ENCODE assay signal across 20 cellular contexts in genomic region chr1:47412437-47412836, GRCh38. TPM values are rescaled to one million over a fixed set of nuclear protein-coding genes. Genes with fewer than 3 reads are reported as not detected.
DNase-seq lines count a peak whose midpoint lies in the region.
"Had no signal": no experiment of that assay in that cellular context is flagged by ENCODE, and none has a peak within 500 bp of the region (broad histone marks: within the 10 kb centered on the region; RNA-seq: fewer than 3 reads in every experiment).

No MANE protein-coding gene starts in this region.

- intact Hi-C loops in activated T-helper 1 cell treated with anti-CD3 and anti-CD28 coated beads, Interleukin-12 subunit alpha, Interleukin-12 subunit beta, Interleukin-2, Interleukin-4 antibody, amounts not matched to agents 30 ng/mL and 10 ng/mL and 1 ng/mL, durations not matched to agents 14 hours and 24 hours and 36 hours (cut with micrococcal nuclease): no loop called here

- H3K14ac ChIP-seq in neuronal stem cell (ENCODE audit: low read length): no peak overlapping the region

- no peak overlapping the region for H3K27ac Mint-ChIP-seq in activated T-helper 1 cell treated with anti-CD3 and anti-CD28 coated beads, Interleukin-12 subunit alpha, Interleukin-12 subunit beta, Interleukin-2, Interleukin-4 antibody, amounts not matched to agents 30 ng/mL and 10 ng/mL and 1 ng/mL, durations not matched to agents 14 hours and 24 hours and 36 hours
- H3K27ac Mint-ChIP-seq: CD4-positive, alpha-beta memory T cell; H9 had no signal

- H3K9me3 ChIP-seq in SJSA1 (replicated peaks) (no peaks in the 10 kb centered on the region), neuronal stem cell (replicated peaks in 1 of 2; ENCODE audit: control insufficient read depth in 2 of 2, insufficient read depth in 1 of 2, low read depth in 1 of 2, low read length in 2 of 2) (peaks cover 0 to under 1% of the 10 kb centered on the region in 2 donors)

- no peak overlapping the region for H2BK5ac ChIP-seq in neuronal stem cell (ENCODE audit: low read length)

- no peak overlapping the region for H3K4me3 Mint-ChIP-seq in activated T-helper 1 cell treated with anti-CD3 and anti-CD28 coated beads, Interleukin-12 subunit alpha, Interleukin-12 subunit beta, Interleukin-2, Interleukin-4 antibody, amounts not matched to agents 30 ng/mL and 10 ng/mL and 1 ng/mL, durations not matched to agents 14 hours and 24 hours and 36 hours
- H3K4me3 Mint-ChIP-seq: CD4-positive, alpha-beta memory T cell; H9 had no signal

- no peak overlapping the region for H4K91ac ChIP-seq in neuronal stem cell (ENCODE audit: low read depth, low read length, poor library complexity)

- H4K8ac ChIP-seq in neuronal stem cell (ENCODE audit: low read depth, low read length): no peak overlapping the region

- H3K27me3 ChIP-seq in H7 (ENCODE audit: control insufficient read depth, insufficient read depth, low read length) (peaks cover 49% of the 10 kb centered on the region), SJSA1 (replicated peaks) (no peaks in the 10 kb centered on the region), neuronal stem cell (ENCODE audit: control insufficient read depth in 3 of 3, insufficient read depth in 3 of 3, low read depth in 1 of 3, low read length in 3 of 3) (peaks cover 20 to 97% (median 37%) of the 10 kb centered on the region in 3 experiments)

- no peaks in the 10 kb centered on the region for H3K79me1 ChIP-seq in neuronal stem cell (ENCODE audit: low read depth, low read length)

- no peak overlapping the region for H2BK120ac ChIP-seq in neuronal stem cell (ENCODE audit: low read depth, low read length)

- no peaks in the 10 kb centered on the region for H3K36me3 Mint-ChIP-seq in activated T-helper 1 cell treated with anti-CD3 and anti-CD28 coated beads, Interleukin-12 subunit alpha, Interleukin-12 subunit beta, Interleukin-2, Interleukin-4 antibody, amounts not matched to agents 30 ng/mL and 10 ng/mL and 1 ng/mL, durations not matched to agents 14 hours and 24 hours and 36 hours (ENCODE audit: low read depth)
- H3K36me3 Mint-ChIP-seq: CD4-positive, alpha-beta memory T cell had no signal

- H2BK12ac ChIP-seq in neuronal stem cell (ENCODE audit: low read length): no peak overlapping the region

- H3K4ac ChIP-seq in neuronal stem cell (ENCODE audit: low read length): no peak overlapping the region

- DNase-seq in H7: peak; percentile 52
- no peak for DNase-seq in SJSA1 (ENCODE audit: low read depth in 1 of 2, low spot score in 2 of 2)
- DNase-seq in ecto neural progenitor cell (ENCODE audit: low spot score): peak; percentile 84
- DNase-seq in neuronal stem cell (ENCODE audit: low spot score): peak; percentile 20
- no peak for DNase-seq in activated T-helper 1 cell treated with anti-CD3 and anti-CD28 coated beads, Interleukin-12 subunit alpha, Interleukin-12 subunit beta, Interleukin-2, Interleukin-4 antibody, amounts not matched to agents 30 ng/mL and 10 ng/mL and 1 ng/mL, durations not matched to agents 14 hours and 24 hours and 36 hours (ENCODE audit: low spot score)
- no peak for DNase-seq in effector CD8-positive, alpha-beta T cell (lab: John Stamatoyannopoulos, UW)
- DNase-seq in dedifferentiated amniotic fluid mesenchymal stem cell (ENCODE audit: extremely low spot score): no peak
- no peak for DNase-seq in LoVo (ENCODE audit: low spot score)
- DNase-seq: C1 segment of cervical spinal cord; Calu3; CD4-positive, alpha-beta memory T cell; COR-L47; DMS53; DMS79 treated with DMSO at 0.1 percent for 48 hours; GM23248; H9 had no signal

- no peak overlapping the region for H3K4me2 ChIP-seq in neuronal stem cell (ENCODE audit: insufficient read depth, low read length, poor library complexity, severe bottlenecking)

- no peaks in the 10 kb centered on the region for H3K4me1 Mint-ChIP-seq in activated T-helper 1 cell treated with anti-CD3 and anti-CD28 coated beads, Interleukin-12 subunit alpha, Interleukin-12 subunit beta, Interleukin-2, Interleukin-4 antibody, amounts not matched to agents 30 ng/mL and 10 ng/mL and 1 ng/mL, durations not matched to agents 14 hours and 24 hours and 36 hours (ENCODE audit: low read depth)

- WGBS in neuronal stem cell (ENCODE audit: extremely low coverage in 2 of 2, insufficient read length in 2 of 2, insufficient replicate concordance in 1 of 2), 2 donors: no CpG with 5 or more reads among the region's 14 CpGs

- no peaks in the 10 kb centered on the region for H3K9me3 Mint-ChIP-seq in activated T-helper 1 cell treated with anti-CD3 and anti-CD28 coated beads, Interleukin-12 subunit alpha, Interleukin-12 subunit beta, Interleukin-2, Interleukin-4 antibody, amounts not matched to agents 30 ng/mL and 10 ng/mL and 1 ng/mL, durations not matched to agents 14 hours and 24 hours and 36 hours
- H3K9me3 Mint-ChIP-seq: CD4-positive, alpha-beta memory T cell had no signal

- peak overlapping the region; percentile 45 for H2BK15ac ChIP-seq in neuronal stem cell (ENCODE audit: low read length)

- H3K9ac ChIP-seq in neuronal stem cell (ENCODE audit: low read depth, low read length, poor library complexity): no peak overlapping the region
- H3K9ac ChIP-seq: GM23248 had no signal

- no peak overlapping the region for H3K23ac ChIP-seq in neuronal stem cell (ENCODE audit: low read depth, low read length, poor library complexity)

- no peak overlapping the region for H2AK5ac ChIP-seq in neuronal stem cell (ENCODE audit: low read depth, low read length)

- H3K36me3 ChIP-seq in H7 (replicated peaks; ENCODE audit: control insufficient read depth, insufficient read depth, low read length) (no peaks in the 10 kb centered on the region), SJSA1 (peaks cover 45% of the 10 kb centered on the region), neuronal stem cell (replicated peaks in 1 of 2; ENCODE audit: control insufficient read depth in 2 of 2, insufficient read depth in 2 of 2, low read length in 2 of 2) (no peaks in the 10 kb centered on the region)

- H3K18ac ChIP-seq in neuronal stem cell (ENCODE audit: low read length): peak overlapping the region; percentile 12

- H3K27me3 Mint-ChIP-seq in activated T-helper 1 cell treated with anti-CD3 and anti-CD28 coated beads, Interleukin-12 subunit alpha, Interleukin-12 subunit beta, Interleukin-2, Interleukin-4 antibody, amounts not matched to agents 30 ng/mL and 10 ng/mL and 1 ng/mL, durations not matched to agents 14 hours and 24 hours and 36 hours (ENCODE audit: insufficient read depth): peaks cover 41% of the 10 kb centered on the region

- peak overlapping the region; percentile 54 for H2AFZ ChIP-seq in neuronal stem cell (ENCODE audit: low read length)
- H2AFZ ChIP-seq: GM23248 had no signal

- H3K27ac ChIP-seq in SJSA1: peak overlapping the region; percentile 37; the same call in 1 of the 2 replicates
- H3K27ac ChIP-seq in neuronal stem cell (replicated peaks; ENCODE audit: low read length): no peak overlapping the region
- H3K27ac ChIP-seq: GM23248 had no signal

- no peak overlapping the region for H3K4me3 ChIP-seq in H7 (ENCODE audit: insufficient read depth, low read depth, low read length)
- H3K4me3 ChIP-seq in SJSA1: no peak overlapping the region
- no peak overlapping the region for H3K4me3 ChIP-seq in neuronal stem cell (ENCODE audit: low read length in 2 of 2)
- H3K4me3 ChIP-seq: GM23248 had no signal

- peaks cover 54% of the 10 kb centered on the region for H3K4me1 ChIP-seq in SJSA1 (replicated peaks)
- H3K4me1 ChIP-seq in neuronal stem cell (ENCODE audit: control insufficient read depth in 2 of 2, insufficient read depth in 1 of 2, low read depth in 1 of 2, low read length in 2 of 2): peaks cover 0 to 8% of the 10 kb centered on the region in 2 donors

RNA-seq across cellular contexts. Expression of gene FOXE3, which starts 3.6 kb away (rescaled TPM):
- 0.14 TPM in 1 of 2 replicates, not detected in the other for total RNA-seq in H7 (2014; rRNA removed; shearing (Covaris generic))
- total RNA-seq in SJSA1 (2014; rRNA removed; shearing (Covaris generic)): not detected in 2 replicates
- 0.20 TPM for polyA plus RNA-seq in neuronal stem cell (2013, experiment 1 of 2)
- polyA plus RNA-seq in neuronal stem cell (2013, experiment 2 of 2): 0.15 TPM
- not detected in 2 replicates for total RNA-seq in activated T-helper 1 cell treated with anti-CD3 and anti-CD28 coated beads, Interleukin-12 subunit alpha, Interleukin-12 subunit beta, Interleukin-2, Interleukin-4 antibody, amounts not matched to agents 30 ng/mL and 10 ng/mL and 1 ng/mL, durations not matched to agents 14 hours and 24 hours and 36 hours
- total RNA-seq: A172; A673; Calu3; CD4-positive, alpha-beta memory T cell; Daoy; GM23248; H1 had no signal
- polyA plus RNA-seq: CD4-positive, alpha-beta memory T cell; GM23248 had no signal

RNA-seq across cellular contexts. Expression of gene FOXD2, which starts 25.4 kb away (rescaled TPM):
- 0.83 and 1.1 TPM in 2 replicates for total RNA-seq in H7 (2014; rRNA removed; shearing (Covaris generic))
- total RNA-seq in SJSA1 (2014; rRNA removed; shearing (Covaris generic)): 10.7 and 12.9 TPM in 2 replicates
- polyA plus RNA-seq in neuronal stem cell (2013, experiment 1 of 2): not detected
- polyA plus RNA-seq in neuronal stem cell (2013, experiment 2 of 2): under 0.01 TPM
- total RNA-seq in activated T-helper 1 cell treated with anti-CD3 and anti-CD28 coated beads, Interleukin-12 subunit alpha, Interleukin-12 subunit beta, Interleukin-2, Interleukin-4 antibody, amounts not matched to agents 30 ng/mL and 10 ng/mL and 1 ng/mL, durations not matched to agents 14 hours and 24 hours and 36 hours: 0.17 and 0.21 TPM in 2 replicates
- total RNA-seq: H1, H9 had no signal
- polyA plus RNA-seq: H1 had no signal

Comparison
In these comparisons a context has a peak if more than half of its experiments do, and no peak if none do; other contexts are left out.
1. DNase-seq: peak in H7 (single experiment), ecto neural progenitor cell (single experiment) and neuronal stem cell (single experiment); none in SJSA1 (0 of 2), activated T-helper 1 cell treated with anti-CD3 and anti-CD28 coated beads, Interleukin-12 subunit alpha, Interleukin-12 subunit beta, Interleukin-2, Interleukin-4 antibody, amounts not matched to agents 30 ng/mL and 10 ng/mL and 1 ng/mL, durations not matched to agents 14 hours and 24 hours and 36 hours (single experiment), effector CD8-positive, alpha-beta T cell (single experiment), dedifferentiated amniotic fluid mesenchymal stem cell (single experiment) and LoVo (single experiment).